ENCODE assay signal across 9 cellular contexts in the genomic region with DNA sequence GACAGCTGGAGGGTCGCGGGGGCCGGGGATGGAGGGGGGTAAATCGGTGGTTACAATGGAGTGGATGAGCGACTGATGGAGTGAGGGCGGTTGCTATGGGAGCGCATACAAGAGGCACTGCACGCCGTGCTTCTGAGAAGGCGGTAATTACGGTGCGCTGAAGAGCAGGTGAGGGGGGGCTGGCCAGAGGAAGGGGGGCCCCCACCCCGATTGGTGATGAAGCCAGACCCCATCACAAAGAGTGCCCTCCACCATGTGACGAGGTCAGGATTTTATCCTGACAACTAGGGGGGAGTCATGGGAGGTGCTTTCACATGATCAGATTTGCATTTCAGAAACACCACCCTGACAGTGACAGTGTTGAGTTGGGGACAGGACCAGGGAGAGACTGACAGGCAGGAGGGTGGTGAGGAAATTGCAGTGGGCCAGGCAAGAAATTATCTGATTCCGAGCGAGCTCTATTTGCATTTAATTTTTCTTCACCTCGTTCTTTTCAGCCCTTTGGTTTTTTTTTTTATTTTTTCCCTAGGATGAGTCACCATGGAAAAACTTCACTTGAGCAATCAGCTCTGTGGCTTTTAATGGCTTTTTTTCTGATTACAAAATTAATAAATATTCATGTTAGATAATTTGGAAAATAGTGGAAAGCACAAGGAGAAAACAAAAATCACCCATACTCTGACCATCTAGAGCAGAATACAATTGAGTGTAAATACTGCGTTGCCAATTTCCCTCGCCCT. TPM values are rescaled to one million over a fixed set of nuclear protein-coding genes. Genes with fewer than 3 reads are reported as not detected.
A peak's percentile ranks its signal among the peaks of the same experiment; 100 is the strongest.
DNase-seq lines count a peak whose midpoint lies in the region; ATAC-seq and TF ChIP-seq lines count a peak whose summit lies in the region.
"Had no signal": no experiment of that assay in that cellular context is flagged by ENCODE, and none has a peak within 500 bp of the region (broad histone marks: within the 10 kb centered on the region; RNA-seq: fewer than 3 reads in every experiment).

No MANE protein-coding gene starts in this region.

- H3K36me3 ChIP-seq in HEK293 (ENCODE audit: control insufficient read depth in 2 of 2, insufficient read depth in 1 of 2, low read length in 2 of 2) (no peaks in the 10 kb centered on the region), spleen (no peaks in the 10 kb centered on the region)

- no peaks in the 10 kb centered on the region for H3K27me3 ChIP-seq in spleen (replicated peaks in 1 of 7)

- 70 to 83% (median 77%) methylated on average over 19 of the region's 19 CpGs for WGBS in spleen, 5 donors

- POLR2A ChIA-PET in HEK293 (lab: Yijun Ruan, JAX), result no interaction called here
- POLR2A ChIA-PET in RWPE1 (lab: Yijun Ruan, JAX; ENCODE audit: low non-redundant PET), result no interaction called here

- H3K4me1 ChIP-seq in HEK293 (ENCODE audit: control insufficient read depth, insufficient read depth, low read length) (peaks cover 17% of the 10 kb centered on the region), spleen (peaks cover 5 to 41% (median 19%) of the 10 kb centered on the region in 6 donors)

- H3K9me3 ChIP-seq in HEK293 (ENCODE audit: control insufficient read depth, insufficient read depth, low read depth, low read length) (no peaks in the 10 kb centered on the region), spleen (no peaks in the 10 kb centered on the region)

- TF ChIP-seq CTCF in HEK293 (tag by site-specific recombination; IDR thresholded peaks at IDR 0.05) (no peak), RWPE1 (conservative IDR thresholded peaks at IDR 0.05; ENCODE audit: low read depth) (no peak), spleen (IDR thresholded peaks at IDR 0.05 in 8 of 11, conservative IDR thresholded peaks at IDR 0.05 in 3 of 11) (no peak)

- DNase-seq in RWPE1 (ENCODE audit: low spot score) (peak; percentile 59), glomerular visceral epithelial cell (ENCODE audit: extremely low spot score) (peak; percentile 18), spleen (no peak), activated gamma-delta T cell (lab: John Stamatoyannopoulos, UW) (no peak), mucosa of gallbladder (ENCODE audit: low spot score) (no peak)
- DNase-seq in stimulated activated naive CD4-positive, alpha-beta T cell treated with Interleukin-2 at 50 U/mL for 16 hours (lab: John Stamatoyannopoulos, UW), result no peak
- DNase-seq: NCI-H2029 treated with DMSO at 0.1 percent for 48 hours had no signal

- intact Hi-C loops in spleen (cut with DNase I; ENCODE audit: low total_unique reads), result no loop called here

- no peak overlapping the region for H3K27ac ChIP-seq in HEK293 (ENCODE audit: extremely low read depth, low read depth, low read length)
- H3K27ac ChIP-seq in RWPE1, result peak overlapping the region; percentile 99
- peak overlapping the region in 7 of 8 donors; percentile 36 to 72 (median 67) for H3K27ac ChIP-seq in spleen

- TF ChIP-seq POLR2A in spleen (IDR thresholded peaks at IDR 0.05), result no peak

- CTCF ChIA-PET in HEK293 (lab: Yijun Ruan, JAX), result no interaction called here
- CTCF ChIA-PET in RWPE1 (lab: Yijun Ruan, JAX), result no interaction called here

- no peak for ATAC-seq in GM21390 (IDR thresholded peaks at IDR 0.05; ENCODE audit: unreplicated experiment)

- H3K4me3 ChIP-seq in HEK293 (ENCODE audit: low read depth, low read length), result no peak overlapping the region
- H3K4me3 ChIP-seq in spleen, result no peak overlapping the region

TF ChIP-seq in HEK293, 187 proteins besides CTCF, POLR2A, EP300 and RAD21 (continues in another document):
- TF ChIP-seq, protein P1, sequence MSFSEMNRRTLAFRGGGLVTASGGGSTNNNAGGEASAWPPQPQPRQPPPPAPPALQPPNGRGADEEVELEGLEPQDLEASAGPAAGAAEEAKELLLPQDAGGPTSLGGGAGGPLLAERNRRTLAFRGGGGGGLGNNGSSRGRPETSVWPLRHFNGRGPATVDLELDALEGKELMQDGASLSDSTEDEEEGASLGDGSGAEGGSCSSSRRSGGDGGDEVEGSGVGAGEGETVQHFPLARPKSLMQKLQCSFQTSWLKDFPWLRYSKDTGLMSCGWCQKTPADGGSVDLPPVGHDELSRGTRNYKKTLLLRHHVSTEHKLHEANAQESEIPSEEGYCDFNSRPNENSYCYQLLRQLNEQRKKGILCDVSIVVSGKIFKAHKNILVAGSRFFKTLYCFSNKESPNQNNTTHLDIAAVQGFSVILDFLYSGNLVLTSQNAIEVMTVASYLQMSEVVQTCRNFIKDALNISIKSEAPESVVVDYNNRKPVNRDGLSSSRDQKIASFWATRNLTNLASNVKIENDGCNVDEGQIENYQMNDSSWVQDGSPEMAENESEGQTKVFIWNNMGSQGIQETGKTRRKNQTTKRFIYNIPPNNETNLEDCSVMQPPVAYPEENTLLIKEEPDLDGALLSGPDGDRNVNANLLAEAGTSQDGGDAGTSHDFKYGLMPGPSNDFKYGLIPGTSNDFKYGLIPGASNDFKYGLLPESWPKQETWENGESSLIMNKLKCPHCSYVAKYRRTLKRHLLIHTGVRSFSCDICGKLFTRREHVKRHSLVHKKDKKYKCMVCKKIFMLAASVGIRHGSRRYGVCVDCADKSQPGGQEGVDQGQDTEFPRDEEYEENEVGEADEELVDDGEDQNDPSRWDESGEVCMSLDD (tag by site-specific recombination; IDR thresholded peaks at IDR 0.05), result peak; percentile 50; the same call in 1 of the 2 replicates
- TF ChIP-seq ZNF248 (tag by site-specific recombination; IDR thresholded peaks at IDR 0.05) (no peak), ZSCAN23 (tag by site-specific recombination; IDR thresholded peaks at IDR 0.05) (no peak), ZFHX2 (tag by site-specific recombination; conservative IDR thresholded peaks at IDR 0.05) (no peak), ZBTB49 (tag by site-specific recombination; IDR thresholded peaks at IDR 0.05; ENCODE audit: low read depth) (no peak), PRDM6 (tag by site-specific recombination; IDR thresholded peaks at IDR 0.05) (0 out of 2 replicates have a peak, but pooled peaks have one; percentile 8), ZNF626 (tag by site-specific recombination; IDR thresholded peaks at IDR 0.05) (no peak)
- TF ChIP-seq, protein P2, sequence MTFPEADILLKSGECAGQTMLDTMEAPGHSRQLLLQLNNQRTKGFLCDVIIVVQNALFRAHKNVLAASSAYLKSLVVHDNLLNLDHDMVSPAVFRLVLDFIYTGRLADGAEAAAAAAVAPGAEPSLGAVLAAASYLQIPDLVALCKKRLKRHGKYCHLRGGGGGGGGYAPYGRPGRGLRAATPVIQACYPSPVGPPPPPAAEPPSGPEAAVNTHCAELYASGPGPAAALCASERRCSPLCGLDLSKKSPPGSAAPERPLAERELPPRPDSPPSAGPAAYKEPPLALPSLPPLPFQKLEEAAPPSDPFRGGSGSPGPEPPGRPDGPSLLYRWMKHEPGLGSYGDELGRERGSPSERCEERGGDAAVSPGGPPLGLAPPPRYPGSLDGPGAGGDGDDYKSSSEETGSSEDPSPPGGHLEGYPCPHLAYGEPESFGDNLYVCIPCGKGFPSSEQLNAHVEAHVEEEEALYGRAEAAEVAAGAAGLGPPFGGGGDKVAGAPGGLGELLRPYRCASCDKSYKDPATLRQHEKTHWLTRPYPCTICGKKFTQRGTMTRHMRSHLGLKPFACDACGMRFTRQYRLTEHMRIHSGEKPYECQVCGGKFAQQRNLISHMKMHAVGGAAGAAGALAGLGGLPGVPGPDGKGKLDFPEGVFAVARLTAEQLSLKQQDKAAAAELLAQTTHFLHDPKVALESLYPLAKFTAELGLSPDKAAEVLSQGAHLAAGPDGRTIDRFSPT (tag by site-specific recombination; IDR thresholded peaks at IDR 0.05), result no peak

RNA-seq across cellular contexts. Expression of gene CPA5, which starts 7.9 kb away (rescaled TPM):
- total RNA-seq in spleen, result under 1 TPM in 1 of 7 donors, not detected in 6; 0.44 TPM
- 1 to 10 TPM in 1 of 3 donors, under 1 TPM in 2; 0.26 to 3.6 (median 0.46) TPM for polyA plus RNA-seq in spleen
- 0.92 TPM for total RNA-seq in mucosa of gallbladder

RNA-seq across cellular contexts. Expression of gene CPA1, which starts 27.8 kb away (rescaled TPM):
- total RNA-seq in spleen, result 1 to 10 TPM; 1.2 to 8.1 (median 4.0) TPM
- 1 to 10 TPM in 2 of 3 donors, under 1 TPM in 1; 0.79 to 1.4 (median 1.3) TPM for polyA plus RNA-seq in spleen
- 27.8 TPM for total RNA-seq in mucosa of gallbladder

RNA-seq across cellular contexts. Expression of gene CPA4, which starts 59.5 kb away (rescaled TPM):
- total RNA-seq in spleen, result 1 to 10 TPM in 3 of 7 donors, under 1 TPM in 4; 0.40 to 3.3 (median 0.93) TPM
- under 1 TPM; 0.15 to 0.64 (median 0.20) TPM for polyA plus RNA-seq in spleen
- 0.43 TPM for total RNA-seq in mucosa of gallbladder

Comparison
In these comparisons a context has a peak if more than half of its experiments do, and no peak if none do; other contexts are left out.
1. DNase-seq: peak in RWPE1 (single experiment) and glomerular visceral epithelial cell (single experiment); none in spleen (single experiment), stimulated activated naive CD4-positive, alpha-beta T cell treated with Interleukin-2 at 50 U/mL for 16 hours (single experiment), activated gamma-delta T cell (single experiment) and mucosa of gallbladder (single experiment).